ENCODE assay signal across 16 cellular contexts in the genomic region with DNA sequence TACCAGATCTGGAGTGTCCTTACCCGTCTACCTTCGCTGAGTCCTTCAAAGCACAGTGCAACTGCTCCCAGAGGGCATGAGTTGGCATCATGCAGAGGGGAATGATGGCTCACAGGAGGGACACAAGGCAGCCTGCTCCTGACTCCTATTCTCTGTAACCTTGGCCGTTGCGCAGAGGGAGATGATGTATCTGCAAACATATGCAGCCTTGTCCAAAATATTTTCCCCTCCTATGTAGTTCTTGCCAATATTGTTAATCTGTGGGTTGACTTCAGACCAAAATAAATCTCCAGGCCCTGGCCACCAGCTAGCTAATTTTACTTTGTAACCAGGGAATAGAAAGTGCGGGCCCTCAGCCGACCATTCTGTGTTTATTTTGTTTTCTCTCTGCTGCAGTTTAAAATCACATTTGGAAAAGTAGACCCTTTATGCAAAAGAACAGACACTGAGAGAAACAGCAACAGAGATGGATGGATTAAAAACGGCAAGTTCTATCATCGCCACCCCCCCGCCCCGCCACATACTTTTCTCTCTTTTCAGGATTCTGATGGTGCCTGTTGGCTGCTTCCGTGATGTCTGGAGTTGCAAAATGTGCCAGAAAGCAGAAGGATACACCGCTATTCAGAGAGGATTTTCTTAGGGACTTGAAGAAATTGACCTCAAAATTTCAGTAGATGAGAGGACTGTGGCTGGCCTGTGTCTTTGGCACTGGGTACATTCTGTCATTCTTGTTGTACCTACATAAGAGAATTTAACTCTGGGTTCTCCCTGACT.
DNase-seq lines count a peak whose midpoint lies in the region; ATAC-seq and TF ChIP-seq lines count a peak whose summit lies in the region.
"Had no signal": no experiment of that assay in that cellular context is flagged by ENCODE, and none has a peak within 500 bp of the region (broad histone marks: within the 10 kb centered on the region; RNA-seq: fewer than 3 reads in every experiment).

No MANE protein-coding gene starts in this region.

- peaks cover 14% of the 10 kb centered on the region for H3K4me1 ChIP-seq in osteoblast (ENCODE audit: insufficient read depth, low read length)

- no peaks in the 10 kb centered on the region for H3K79me2 ChIP-seq in osteoblast (ENCODE audit: insufficient read depth, low read length)

- no peaks in the 10 kb centered on the region for H4K20me1 ChIP-seq in osteoblast (ENCODE audit: insufficient read depth, low read length)

- ATAC-seq in GM21576 (IDR thresholded peaks at IDR 0.05; ENCODE audit: unreplicated experiment) (no peak), HG02571 (IDR thresholded peaks at IDR 0.05; ENCODE audit: unreplicated experiment) (no peak)
- ATAC-seq: GM23338, PC-3 had no signal

- H3K27ac ChIP-seq in osteoblast (ENCODE audit: low read depth, low read length) = no peak overlapping the region

- no peak overlapping the region for H3K4me3 ChIP-seq in MG63
- H3K4me3 ChIP-seq in astrocyte of the spinal cord (ENCODE audit: low read depth, low read length) = no peak overlapping the region
- no peak overlapping the region for H3K4me3 ChIP-seq in osteoblast (ENCODE audit: insufficient read depth, low read length)
- H3K4me3 ChIP-seq: GM23338 had no signal

- H3K9me3 ChIP-seq in MG63 (no peaks in the 10 kb centered on the region), osteoblast (ENCODE audit: low read depth, low read length) (peaks cover 3% of the 10 kb centered on the region)

- in situ Hi-C loops in astrocyte of the spinal cord (cut with HindIII; ENCODE audit: low sequenced_read_pairs) = no loop called here

- TF ChIP-seq CTCF in astrocyte of the spinal cord (IDR thresholded peaks at IDR 0.05; ENCODE audit: low read depth, low read length) (no peak), osteoblast (IDR thresholded peaks at IDR 0.05; ENCODE audit: extremely low read depth, low read depth, low read length) (no peak)

- H3K27me3 ChIP-seq in MG63 = no peaks in the 10 kb centered on the region
- peaks cover 10% of the 10 kb centered on the region for H3K27me3 ChIP-seq in osteoblast (ENCODE audit: insufficient read depth, low read length)

- DNase-seq in AG08395 (ENCODE audit: low spot score) (peak; percentile 53), MG63 (peak; percentile 60), astrocyte of the spinal cord (ENCODE audit: low read depth, low spot score) (peak; percentile 45), osteoblast (ENCODE audit: insufficient read length, low spot score, missing footprints) (peak; percentile 62), amygdala (lab: John Stamatoyannopoulos, UW) (no peak), NCI-H1417 treated with DMSO at 0.1 percent for 48 hours (lab: John Stamatoyannopoulos, UW) (no peak)
- DNase-seq: AML-193; CD4-positive, alpha-beta T cell; DMS79 treated with DMSO at 0.1 percent for 48 hours; KBM-7; NCI-H1092 treated with DMSO at 0.1 percent for 48 hours; NCI-H1694 treated with DMSO at 0.1 percent for 48 hours; PC-3 had no signal

- no peak overlapping the region for H2AFZ ChIP-seq in osteoblast (ENCODE audit: low read length)
- H2AFZ ChIP-seq: GM23338 had no signal

- H3K36me3 ChIP-seq in MG63 (no peaks in the 10 kb centered on the region), osteoblast (ENCODE audit: insufficient read depth, low read length) (no peaks in the 10 kb centered on the region)

- peak overlapping the region; percentile 50 for H3K4me2 ChIP-seq in osteoblast (ENCODE audit: insufficient read depth, low read length)
- H3K4me2 ChIP-seq: GM23338 had no signal

Comparison
In these comparisons a context has a peak if more than half of its experiments do, and no peak if none do; other contexts are left out.
1. DNase-seq: peak in AG08395 (single experiment), MG63 (single experiment), astrocyte of the spinal cord (single experiment) and osteoblast (single experiment); none in amygdala (0 of 56) and NCI-H1417 treated with DMSO at 0.1 percent for 48 hours (single experiment).